Comparison of ENCODE assay signal across 1 cellular context in the genomic region with DNA sequence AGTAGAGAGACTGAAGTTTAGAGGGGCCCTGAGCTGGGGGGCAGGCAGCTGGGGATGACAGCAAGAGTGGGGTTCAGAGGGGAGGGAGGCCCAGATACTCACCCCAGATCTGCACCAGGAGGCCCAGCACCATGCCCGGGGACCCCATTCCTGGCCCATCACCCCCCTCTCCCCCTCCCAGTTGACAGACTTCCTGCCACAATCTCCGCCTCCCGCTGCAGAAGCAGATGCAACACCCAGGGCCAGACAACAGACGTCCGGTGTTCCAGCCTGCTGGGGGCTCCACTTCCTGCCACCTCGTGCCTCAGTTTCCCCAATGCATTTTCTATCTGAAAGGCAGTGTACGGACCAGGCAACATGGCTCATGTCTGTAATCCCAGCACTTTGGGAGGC.
TF ChIP-seq lines count a peak whose summit lies in the region.

A gene with protein sequence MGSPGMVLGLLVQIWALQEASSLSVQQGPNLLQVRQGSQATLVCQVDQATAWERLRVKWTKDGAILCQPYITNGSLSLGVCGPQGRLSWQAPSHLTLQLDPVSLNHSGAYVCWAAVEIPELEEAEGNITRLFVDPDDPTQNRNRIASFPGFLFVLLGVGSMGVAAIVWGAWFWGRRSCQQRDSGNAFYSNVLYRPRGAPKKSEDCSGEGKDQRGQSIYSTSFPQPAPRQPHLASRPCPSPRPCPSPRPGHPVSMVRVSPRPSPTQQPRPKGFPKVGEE (minus strand): TSS at position 152 of the 393 bp plus-strand sequence. CDS start 4 bp downstream, at position 148.

TF ChIP-seq in IMR-90, 13 proteins besides CTCF, POLR2A, EP300 and RAD21:
- TF ChIP-seq, protein P1, sequence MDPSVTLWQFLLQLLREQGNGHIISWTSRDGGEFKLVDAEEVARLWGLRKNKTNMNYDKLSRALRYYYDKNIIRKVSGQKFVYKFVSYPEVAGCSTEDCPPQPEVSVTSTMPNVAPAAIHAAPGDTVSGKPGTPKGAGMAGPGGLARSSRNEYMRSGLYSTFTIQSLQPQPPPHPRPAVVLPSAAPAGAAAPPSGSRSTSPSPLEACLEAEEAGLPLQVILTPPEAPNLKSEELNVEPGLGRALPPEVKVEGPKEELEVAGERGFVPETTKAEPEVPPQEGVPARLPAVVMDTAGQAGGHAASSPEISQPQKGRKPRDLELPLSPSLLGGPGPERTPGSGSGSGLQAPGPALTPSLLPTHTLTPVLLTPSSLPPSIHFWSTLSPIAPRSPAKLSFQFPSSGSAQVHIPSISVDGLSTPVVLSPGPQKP (IDR thresholded peaks at IDR 0.05; ENCODE audit: borderline replicate concordance, low read depth, low read length) = no peak
- TF ChIP-seq CEBPB (IDR thresholded peaks at IDR 0.05; ENCODE audit: low read depth, low read length) = no peak
- TF ChIP-seq, protein P2, sequence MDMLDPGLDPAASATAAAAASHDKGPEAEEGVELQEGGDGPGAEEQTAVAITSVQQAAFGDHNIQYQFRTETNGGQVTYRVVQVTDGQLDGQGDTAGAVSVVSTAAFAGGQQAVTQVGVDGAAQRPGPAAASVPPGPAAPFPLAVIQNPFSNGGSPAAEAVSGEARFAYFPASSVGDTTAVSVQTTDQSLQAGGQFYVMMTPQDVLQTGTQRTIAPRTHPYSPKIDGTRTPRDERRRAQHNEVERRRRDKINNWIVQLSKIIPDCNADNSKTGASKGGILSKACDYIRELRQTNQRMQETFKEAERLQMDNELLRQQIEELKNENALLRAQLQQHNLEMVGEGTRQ (IDR thresholded peaks at IDR 0.05; ENCODE audit: low read depth, low read length) = no peak
- no peak for TF ChIP-seq FOS (IDR thresholded peaks at IDR 0.05; ENCODE audit: low read depth, low read length)
- TF ChIP-seq MXI1 (IDR thresholded peaks at IDR 0.05; ENCODE audit: borderline replicate concordance, low read depth, low read length) = no peak
- TF ChIP-seq MAZ (IDR thresholded peaks at IDR 0.05; ENCODE audit: borderline replicate concordance, low read depth, low read length) = no peak
- TF ChIP-seq RCOR1 (IDR thresholded peaks at IDR 0.05; ENCODE audit: insufficient replicate concordance, low read length) = no peak
- no peak for TF ChIP-seq MAFK (IDR thresholded peaks at IDR 0.05; ENCODE audit: low read depth, low read length)
- TF ChIP-seq CHD1 (IDR thresholded peaks at IDR 0.05; ENCODE audit: low read depth, low read length) = no peak
- no peak for TF ChIP-seq SMC3 (IDR thresholded peaks at IDR 0.05; ENCODE audit: low read depth, low read length)
- no peak for TF ChIP-seq BHLHE40 (IDR thresholded peaks at IDR 0.05; ENCODE audit: low read depth, low read length)
- TF ChIP-seq NFE2L2 (IDR thresholded peaks at IDR 0.05; ENCODE audit: low read depth, low read length) = no peak
- no peak for TF ChIP-seq RFX5 (IDR thresholded peaks at IDR 0.05; ENCODE audit: low read depth, low read length)
